8 cellular contexts compared by ENCODE assay signal in genomic region chr15:72230197-72231065, GRCh38. TPM values are rescaled to one million over a fixed set of nuclear protein-coding genes. Genes with fewer than 3 reads are reported as not detected.
DNase-seq lines count a peak whose midpoint lies in the region; ATAC-seq and TF ChIP-seq lines count a peak whose summit lies in the region.

No MANE protein-coding gene starts in this region.

- intact Hi-C loops in mammary epithelial cell (cut with micrococcal nuclease), result loop anchor here (1.0 to 2.0 kb wide), 3 partner anchors 8 to 112 kb away; partner anchors contain the start of genes MYO9A and SENP8

- H3K27ac ChIP-seq in VCaP (peak overlapping the region; percentile 98), mammary epithelial cell (ENCODE audit: insufficient read depth, low read depth, low read length) (peak overlapping the region; percentile 92), skeletal muscle tissue (ENCODE audit: low read depth, low read length) (peak overlapping the region; percentile 86)

- H3K36me3 ChIP-seq in mammary epithelial cell (ENCODE audit: insufficient read depth, low read length), result peaks cover 2% of the 10 kb centered on the region
- H3K36me3 ChIP-seq in skeletal muscle tissue (ENCODE audit: control insufficient read depth in 3 of 3, insufficient read depth in 3 of 3, low read length in 3 of 3), result peaks cover 0 to 2% (median 0%) of the 10 kb centered on the region in 3 donors

- CTCF ChIA-PET in mammary epithelial cell (lab: Charles Lee; ENCODE audit: low non-redundant PET), result no interaction called here

- H3K9me3 ChIP-seq in mammary epithelial cell (replicated peaks; ENCODE audit: insufficient read depth, low read length), result no peaks in the 10 kb centered on the region
- no peaks in the 10 kb centered on the region for H3K9me3 ChIP-seq in skeletal muscle tissue (ENCODE audit: control insufficient read depth in 3 of 3, low read length in 3 of 3)

- in situ Hi-C loops in mammary epithelial cell (cut with MboI; ENCODE audit: low sequenced_read_pairs in 2 of 2), result no loop called here

- H4K20me1 ChIP-seq in mammary epithelial cell (ENCODE audit: insufficient read depth, low read length), result no peaks in the 10 kb centered on the region

- H3K27me3 ChIP-seq in mammary epithelial cell (ENCODE audit: insufficient read depth, low read length), result no peaks in the 10 kb centered on the region
- no peaks in the 10 kb centered on the region for H3K27me3 ChIP-seq in skeletal muscle tissue (ENCODE audit: control insufficient read depth in 3 of 3, insufficient read depth in 3 of 3, low read length in 3 of 3)

- ATAC-seq in GM21717 (IDR thresholded peaks at IDR 0.05; ENCODE audit: unreplicated experiment), result no peak

- 0% methylated on average over 3 of the region's 79 CpGs for WGBS in mammary epithelial cell (ENCODE audit: low coverage, missing lambda C conversion rate)

- dilution Hi-C loops in mammary epithelial cell (cut with HindIII; ENCODE audit: low sequenced_read_pairs), result no loop called here

- H3K4me1 ChIP-seq in mammary epithelial cell (ENCODE audit: insufficient read depth, low read length) (peaks cover 32% of the 10 kb centered on the region), skeletal muscle tissue (ENCODE audit: control insufficient read depth in 3 of 3, insufficient read depth in 3 of 3, low read length in 3 of 3) (peaks cover 41 to 51% (median 49%) of the 10 kb centered on the region in 3 donors)

- DNase-seq in NCI-H1436 (lab: John Stamatoyannopoulos, UW) (peak; percentile 87), NCI-H1436 treated with DMSO at 0.1 percent for 48 hours (lab: John Stamatoyannopoulos, UW) (no peak), NCI-H2107 treated with DMSO at 0.1 percent for 48 hours (lab: John Stamatoyannopoulos, UW; ENCODE audit: unreplicated experiment) (peak; percentile 12), mammary epithelial cell (peak; percentile 70), iPS-NIHi7 (ENCODE audit: extremely low spot score) (peak; percentile 81)

- peak overlapping the region; percentile 75 to 89 (median 86) for H3K4me3 ChIP-seq in mammary epithelial cell (replicated peaks in 1 of 3; ENCODE audit: insufficient read depth in 1 of 3, low read depth in 2 of 3, low read length in 3 of 3)
- H3K4me3 ChIP-seq in skeletal muscle tissue (ENCODE audit: low read length in 3 of 3), result peak overlapping the region; percentile 84 to 98 (median 94)

- peak overlapping the region; percentile 97 for H3K9ac ChIP-seq in mammary epithelial cell (ENCODE audit: insufficient read depth, low read length)
- H3K9ac ChIP-seq in skeletal muscle tissue (ENCODE audit: low read depth in 1 of 3, low read length in 3 of 3), result peak overlapping the region; percentile 82 to 99 (median 96)

- H3K79me2 ChIP-seq in mammary epithelial cell (ENCODE audit: insufficient read depth, low read length), result peaks cover 70% of the 10 kb centered on the region

- H3K4me2 ChIP-seq in mammary epithelial cell (ENCODE audit: insufficient read depth, low read depth, low read length), result peak overlapping the region; percentile 84

- TSS peak; percentile 27 for BruUV-seq in mammary epithelial cell (replicated peaks; lab: Mats Ljungman, UMichigan)

- H2AFZ ChIP-seq in mammary epithelial cell (ENCODE audit: low read depth, low read length), result no peak overlapping the region

- TF ChIP-seq CTCF in VCaP (conservative IDR thresholded peaks at IDR 0.05) (peak; percentile 17; the same call in 1 of the 2 replicates), mammary epithelial cell (conservative IDR thresholded peaks at IDR 0.05 in 1 of 2, IDR thresholded peaks at IDR 0.05 in 1 of 2; ENCODE audit: extremely low read depth in 1 of 2, insufficient read depth in 1 of 2, low read depth in 1 of 2, low read length in 2 of 2) (no peak)

RNA-seq across cellular contexts. Expression of gene PKM, which starts 0.6 kb away (rescaled TPM):
- total RNA-seq in mammary epithelial cell, result 1,000 to 10,000 TPM; 2,783 to 3,063 TPM
- polyA plus RNA-seq in mammary epithelial cell, result 3,498 TPM
- polyA minus RNA-seq in mammary epithelial cell, result 5,832 TPM
- 769 TPM for total RNA-seq in skeletal muscle tissue

RNA-seq across cellular contexts. Expression of gene GRAMD2A, which starts 32.8 kb away (rescaled TPM):
- total RNA-seq in mammary epithelial cell (10 to 100 TPM; 16.0 to 45.0 TPM), skeletal muscle tissue (2.1 TPM)
- polyA plus RNA-seq in mammary epithelial cell, result 13.0 TPM
- 14.2 TPM for polyA minus RNA-seq in mammary epithelial cell

RNA-seq across cellular contexts. Expression of gene PARP6, which starts 41.9 kb away (rescaled TPM):
- 10 to 100 TPM; 28.3 to 58.2 TPM for total RNA-seq in mammary epithelial cell
- polyA plus RNA-seq in mammary epithelial cell, result 27.3 TPM
- 40.8 TPM for polyA minus RNA-seq in mammary epithelial cell
- total RNA-seq in skeletal muscle tissue, result 13.0 TPM
